ENCODE assay signal across 19 cellular contexts in genomic region chr2:45755585-45756330, GRCh38.
DNase-seq lines count a peak whose midpoint lies in the region; ATAC-seq, FAIRE-seq and TF ChIP-seq lines count a peak whose summit lies in the region.
"Had no signal": no experiment of that assay in that cellular context is flagged by ENCODE, and none has a peak within 500 bp of the region (broad histone marks: within the 10 kb centered on the region; RNA-seq: fewer than 3 reads in every experiment).

No MANE protein-coding gene starts in this region.

- H3K4me2 ChIP-seq in astrocyte (ENCODE audit: low read length) = peak overlapping the region; percentile 12

- H3K36me3 Mint-ChIP-seq in astrocyte (ENCODE audit: low read depth, unreplicated experiment) = no peaks in the 10 kb centered on the region
- H3K36me3 Mint-ChIP-seq in CD4-positive, alpha-beta memory T cell = peaks cover 0 to 7% of the 10 kb centered on the region in 2 donors
- no peaks in the 10 kb centered on the region for H3K36me3 Mint-ChIP-seq in activated CD4-positive, alpha-beta memory T cell treated with anti-CD3 and anti-CD28 coated beads for 36 hours

- peaks cover 17% of the 10 kb centered on the region for H3K4me1 Mint-ChIP-seq in astrocyte (ENCODE audit: low read depth, unreplicated experiment)
- H3K4me1 Mint-ChIP-seq in CD4-positive, alpha-beta memory T cell = peaks cover 0 to 8% (median 3%) of the 10 kb centered on the region in 4 donors
- peaks cover 7% of the 10 kb centered on the region for H3K4me1 Mint-ChIP-seq in activated CD4-positive, alpha-beta memory T cell treated with anti-CD3 and anti-CD28 coated beads for 36 hours (ENCODE audit: low read depth)

- WGBS in suprapubic skin = 77% methylated on average over 8 of the region's 8 CpGs

- H3K27me3 ChIP-seq in AG04450 (ENCODE audit: control insufficient read depth, insufficient read depth, low read length) = no peaks in the 10 kb centered on the region
- H3K27me3 ChIP-seq in astrocyte (ENCODE audit: insufficient read depth, low read length) = no peaks in the 10 kb centered on the region
- H3K27me3 ChIP-seq in suprapubic skin = no peaks in the 10 kb centered on the region
- no peaks in the 10 kb centered on the region for H3K27me3 ChIP-seq in CD4-positive, alpha-beta memory T cell (ENCODE audit: insufficient read depth, low read length)
- H3K27me3 ChIP-seq: adrenal gland had no signal

- DNase-seq in AG04450 (ENCODE audit: low read depth, low spot score) = no peak
- peak; percentile 45 for DNase-seq in HS-27A (ENCODE audit: low read depth)
- DNase-seq in astrocyte (ENCODE audit: low read depth) = peak; percentile 77
- peak; percentile 89 for DNase-seq in islet precursor cell
- DNase-seq in suprapubic skin (ENCODE audit: low spot score in 2 of 2) = no peak
- no peak for DNase-seq in CD4-positive, alpha-beta memory T cell
- DNase-seq in activated CD4-positive, alpha-beta memory T cell treated with anti-CD3 and anti-CD28 coated beads for 36 hours = no peak
- DNase-seq: activated CD4-positive, alpha-beta T cell treated with anti-CD3 and anti-CD28 coated beads for 48 hours; activated T-cell treated with anti-CD3 and anti-CD28 coated beads, Interleukin-2, amount 50 U/mL, for 24 hours; adrenal gland; Calu3; NCI-H2029; NCI-H82; stimulated activated naive CD8-positive, alpha-beta T cell treated with anti-CD3 and anti-CD28 coated beads, Interleukin-15, Interleukin-2, amounts not matched to agents 100 U/mL and 50 U/mL, for 24 hours had no signal

- peak; percentile 81 for FAIRE-seq in astrocyte (lab: Jason Lieb, UNC)

- CTCF ChIA-PET in AG04450 (lab: Charles Lee) = no interaction called here
- CTCF ChIA-PET in CD4-positive, alpha-beta memory T cell (lab: Charles Lee; ENCODE audit: partially characterized antibody) = interaction anchor here (1.0 kb wide), 1 partner anchor 23 kb away, joined by 4 read pairs; no protein-coding TSS in a partner anchor
- CTCF ChIA-PET in activated CD4-positive, alpha-beta memory T cell treated with anti-CD3 and anti-CD28 coated beads for 36 hours (lab: Charles Lee) = no interaction called here

- H4K20me1 ChIP-seq in astrocyte (ENCODE audit: insufficient read depth, low read length) = peaks cover 45% of the 10 kb centered on the region

- TF ChIP-seq EP300 in suprapubic skin (IDR thresholded peaks at IDR 0.05) = no peak

- TF ChIP-seq POLR2A in suprapubic skin (IDR thresholded peaks at IDR 0.05) = no peak

- intact Hi-C loops in CD4-positive, alpha-beta memory T cell (cut with micrococcal nuclease) = no loop called here
- intact Hi-C loops in activated CD4-positive, alpha-beta memory T cell treated with anti-CD3 and anti-CD28 coated beads for 36 hours (cut with micrococcal nuclease) = no loop called here

- H3K79me2 ChIP-seq in astrocyte (ENCODE audit: insufficient read depth, low read length) = peaks cover 4% of the 10 kb centered on the region

- H2AFZ ChIP-seq in astrocyte (ENCODE audit: low read depth, low read length) = no peak overlapping the region

- no peak overlapping the region for H3K9ac ChIP-seq in astrocyte (ENCODE audit: low read length)

- POLR2A ChIA-PET in AG04450 (lab: Yijun Ruan, JAX) = interaction anchor here (0.6 kb wide), 1 partner anchor 15 kb away, joined by 4 read pairs; no protein-coding TSS in a partner anchor
- POLR2A ChIA-PET in CD4-positive, alpha-beta memory T cell (lab: Charles Lee; ENCODE audit: partially characterized antibody) = no interaction called here
- POLR2A ChIA-PET in activated CD4-positive, alpha-beta memory T cell treated with anti-CD3 and anti-CD28 coated beads for 36 hours (lab: Charles Lee) = no interaction called here

- H3K4me1 ChIP-seq in astrocyte (ENCODE audit: insufficient read depth, low read length) (peaks cover 18% of the 10 kb centered on the region), suprapubic skin (peaks cover 18% of the 10 kb centered on the region)
- no peaks in the 10 kb centered on the region for H3K4me1 ChIP-seq in CD4-positive, alpha-beta memory T cell (ENCODE audit: insufficient read depth, low read length)
- H3K4me1 ChIP-seq: adrenal gland had no signal

- H3K9me3 ChIP-seq in AG04450 (ENCODE audit: control insufficient read depth, insufficient read depth, low read length) (no peaks in the 10 kb centered on the region), astrocyte (ENCODE audit: insufficient read depth, low read depth, low read length) (no peaks in the 10 kb centered on the region), suprapubic skin (no peaks in the 10 kb centered on the region)
- no peaks in the 10 kb centered on the region for H3K9me3 ChIP-seq in CD4-positive, alpha-beta memory T cell (ENCODE audit: control insufficient read depth in 1 of 2, low read length in 2 of 2)
- H3K9me3 ChIP-seq: adrenal gland had no signal

- H3K36me3 ChIP-seq in astrocyte (ENCODE audit: insufficient read depth, low read length) = no peaks in the 10 kb centered on the region
- H3K36me3 ChIP-seq in suprapubic skin = no peaks in the 10 kb centered on the region
- H3K36me3 ChIP-seq in CD4-positive, alpha-beta memory T cell (ENCODE audit: insufficient read depth, low read length) = no peaks in the 10 kb centered on the region
- H3K36me3 ChIP-seq: adrenal gland had no signal

- no peak overlapping the region for H3K27ac Mint-ChIP-seq in astrocyte (ENCODE audit: unreplicated experiment)
- H3K27ac Mint-ChIP-seq in CD4-positive, alpha-beta memory T cell = peak overlapping the region in 1 of 7 donors; percentile 12
- no peak overlapping the region for H3K27ac Mint-ChIP-seq in activated CD4-positive, alpha-beta memory T cell treated with anti-CD3 and anti-CD28 coated beads for 36 hours
- H3K27ac Mint-ChIP-seq: activated T-cell treated with anti-CD3 and anti-CD28 coated beads, Interleukin-2, amount 50 U/mL, for 24 hours; dendritic cell treated with granulocyte-macrophage colony-stimulating factor and Interleukin-4, amounts not matched to agents 40 ng/mL and 50 ng/mL, for 4 days; memory B cell had no signal

- H3K4me3 Mint-ChIP-seq in astrocyte (ENCODE audit: unreplicated experiment) = no peak overlapping the region
- H3K4me3 Mint-ChIP-seq in CD4-positive, alpha-beta memory T cell = no peak overlapping the region
- no peak overlapping the region for H3K4me3 Mint-ChIP-seq in activated CD4-positive, alpha-beta memory T cell treated with anti-CD3 and anti-CD28 coated beads for 36 hours
- H3K4me3 Mint-ChIP-seq: activated T-cell treated with anti-CD3 and anti-CD28 coated beads, Interleukin-2, amount 50 U/mL, for 24 hours; dendritic cell treated with granulocyte-macrophage colony-stimulating factor and Interleukin-4, amounts not matched to agents 40 ng/mL and 50 ng/mL, for 4 days; memory B cell had no signal

- H3K27me3 Mint-ChIP-seq in astrocyte (ENCODE audit: low read depth, unreplicated experiment) = no peaks in the 10 kb centered on the region
- no peaks in the 10 kb centered on the region for H3K27me3 Mint-ChIP-seq in CD4-positive, alpha-beta memory T cell
- H3K27me3 Mint-ChIP-seq in activated CD4-positive, alpha-beta memory T cell treated with anti-CD3 and anti-CD28 coated beads for 36 hours = no peaks in the 10 kb centered on the region
- H3K27me3 Mint-ChIP-seq: activated T-cell treated with anti-CD3 and anti-CD28 coated beads, Interleukin-2, amount 50 U/mL, for 24 hours; dendritic cell treated with granulocyte-macrophage colony-stimulating factor and Interleukin-4, amounts not matched to agents 40 ng/mL and 50 ng/mL, for 4 days; memory B cell had no signal

- H3K4me3 ChIP-seq in AG04450 (ENCODE audit: low read depth, low read length) (no peak overlapping the region), astrocyte (ENCODE audit: insufficient read depth, low read depth, low read length) (no peak overlapping the region), suprapubic skin (no peak overlapping the region)
- no peak overlapping the region for H3K4me3 ChIP-seq in CD4-positive, alpha-beta memory T cell (ENCODE audit: low read length in 2 of 2)
- H3K4me3 ChIP-seq: adrenal gland had no signal

- ATAC-seq in HG03457 (IDR thresholded peaks at IDR 0.05; ENCODE audit: unreplicated experiment) = no peak
- ATAC-seq: stimulated activated naive CD8-positive, alpha-beta T cell treated with anti-CD3 and anti-CD28 coated beads, Interleukin-15, Interleukin-2, amounts not matched to agents 100 U/mL and 50 U/mL, for 24 hours had no signal

- H3K9me3 Mint-ChIP-seq in astrocyte (ENCODE audit: unreplicated experiment) = no peaks in the 10 kb centered on the region
- no peaks in the 10 kb centered on the region for H3K9me3 Mint-ChIP-seq in CD4-positive, alpha-beta memory T cell
- no peaks in the 10 kb centered on the region for H3K9me3 Mint-ChIP-seq in activated CD4-positive, alpha-beta memory T cell treated with anti-CD3 and anti-CD28 coated beads for 36 hours
- H3K9me3 Mint-ChIP-seq: activated T-cell treated with anti-CD3 and anti-CD28 coated beads, Interleukin-2, amount 50 U/mL, for 24 hours; dendritic cell treated with granulocyte-macrophage colony-stimulating factor and Interleukin-4, amounts not matched to agents 40 ng/mL and 50 ng/mL, for 4 days; memory B cell had no signal

- peak overlapping the region; percentile 62 for H3K27ac ChIP-seq in AG04450 (ENCODE audit: low read depth, low read length)
- H3K27ac ChIP-seq in astrocyte (ENCODE audit: low read depth, low read length) = no peak overlapping the region
- H3K27ac ChIP-seq in suprapubic skin = no peak overlapping the region
- no peak overlapping the region for H3K27ac ChIP-seq in CD4-positive, alpha-beta memory T cell (ENCODE audit: low read depth, low read length)
- H3K27ac ChIP-seq: adrenal gland, HL-60, RWPE1 had no signal

- no peak for TF ChIP-seq CTCF in AG04450 (IDR thresholded peaks at IDR 0.05; ENCODE audit: low read depth, low read length)
- TF ChIP-seq CTCF in astrocyte (IDR thresholded peaks at IDR 0.05; ENCODE audit: insufficient read depth, low read depth, low read length) = no peak
- TF ChIP-seq CTCF in suprapubic skin (IDR thresholded peaks at IDR 0.05) = no peak

Comparison
In these comparisons a context has a peak if more than half of its experiments do, and no peak if none do; other contexts are left out.
1. DNase-seq: peak in HS-27A (single experiment), astrocyte (single experiment) and islet precursor cell (single experiment); none in AG04450 (single experiment), suprapubic skin (0 of 2), CD4-positive, alpha-beta memory T cell (0 of 5) and activated CD4-positive, alpha-beta memory T cell treated with anti-CD3 and anti-CD28 coated beads for 36 hours (single experiment).